ENCODE assay signal across 8 cellular contexts in genomic region chr12:57519758-57520007, GRCh38. TPM values are rescaled to one million over a fixed set of nuclear protein-coding genes. Genes with fewer than 3 reads are reported as not detected.
DNase-seq lines count a peak whose midpoint lies in the region; ATAC-seq and TF ChIP-seq lines count a peak whose summit lies in the region.

No MANE protein-coding gene starts in this region.

- H3K4me2 ChIP-seq in skeletal muscle satellite cell (ENCODE audit: low read length), result peak overlapping the region; percentile 97

- H3K4me3 ChIP-seq in fibroblast of the aortic adventitia (ENCODE audit: low read depth, low read length) (peak overlapping the region; percentile 100), skeletal muscle satellite cell (ENCODE audit: low read length) (peak overlapping the region; percentile 94)

- ATAC-seq in HG03095 (IDR thresholded peaks at IDR 0.05; ENCODE audit: unreplicated experiment), result no peak
- ATAC-seq in activated CD4-positive, CD25-positive, alpha-beta regulatory T cell treated with anti-CD3 and anti-CD28 coated beads, Interleukin-2, amount 50 U/mL, for 24 hours, result no peak

- POLR2A ChIA-PET in activated CD4-positive, alpha-beta T cell treated with anti-CD3 and anti-CD28 coated beads, Interleukin-2, amount 10 ng/mL, durations not matched to agents 7 days and 5 days (lab: Charles Lee), result interaction anchor here (0.6 kb wide), 1 partner anchor 830 kb away, joined by 3 read pairs; no protein-coding TSS in a partner anchor

- no peaks in the 10 kb centered on the region for H3K27me3 Mint-ChIP-seq in activated CD4-positive, alpha-beta T cell treated with anti-CD3 and anti-CD28 coated beads, Interleukin-2, amount 10 ng/mL, durations not matched to agents 7 days and 5 days

- peaks cover 51% of the 10 kb centered on the region for H3K36me3 Mint-ChIP-seq in activated CD4-positive, alpha-beta T cell treated with anti-CD3 and anti-CD28 coated beads, Interleukin-2, amount 10 ng/mL, durations not matched to agents 7 days and 5 days (ENCODE audit: low read depth)

- H3K4me1 ChIP-seq in skeletal muscle satellite cell (ENCODE audit: control insufficient read depth, insufficient read depth, low read length), result peaks cover 52% of the 10 kb centered on the region

- CTCF ChIA-PET in activated CD4-positive, alpha-beta T cell treated with anti-CD3 and anti-CD28 coated beads, Interleukin-2, amount 10 ng/mL, durations not matched to agents 7 days and 5 days (lab: Charles Lee), result interaction anchor here (1.8 kb wide), 1 partner anchor 16 kb away, joined by 7 read pairs; no protein-coding TSS in a partner anchor

- peaks cover 57% of the 10 kb centered on the region for H3K4me1 Mint-ChIP-seq in activated CD4-positive, alpha-beta T cell treated with anti-CD3 and anti-CD28 coated beads, Interleukin-2, amount 10 ng/mL, durations not matched to agents 7 days and 5 days

- DNase-seq in NCI-H1105 treated with DMSO at 0.1 percent for 48 hours (lab: John Stamatoyannopoulos, UW), result peak; percentile 16
- DNase-seq in NCI-H1105 (lab: John Stamatoyannopoulos, UW), result no peak
- DNase-seq in activated CD4-positive, alpha-beta T cell treated with anti-CD3 and anti-CD28 coated beads, Interleukin-2, amount 10 ng/mL, durations not matched to agents 7 days and 5 days, result peak; percentile 32
- no peak for DNase-seq in fibroblast of the aortic adventitia (ENCODE audit: low read depth)
- no peak for DNase-seq in HCEC 1CT

- peak overlapping the region; percentile 97 for H3K9ac ChIP-seq in skeletal muscle satellite cell (ENCODE audit: low read depth, low read length)

- H3K27ac Mint-ChIP-seq in activated CD4-positive, alpha-beta T cell treated with anti-CD3 and anti-CD28 coated beads, Interleukin-2, amount 10 ng/mL, durations not matched to agents 7 days and 5 days, result peak overlapping the region; percentile 100

- H3K9me3 Mint-ChIP-seq in activated CD4-positive, alpha-beta T cell treated with anti-CD3 and anti-CD28 coated beads, Interleukin-2, amount 10 ng/mL, durations not matched to agents 7 days and 5 days, result no peaks in the 10 kb centered on the region

- H3K36me3 ChIP-seq in skeletal muscle satellite cell (ENCODE audit: insufficient read depth, low read length), result peaks cover 55% of the 10 kb centered on the region

- peak overlapping the region; percentile 96 for H3K4me3 Mint-ChIP-seq in activated CD4-positive, alpha-beta T cell treated with anti-CD3 and anti-CD28 coated beads, Interleukin-2, amount 10 ng/mL, durations not matched to agents 7 days and 5 days

- no peak for TF ChIP-seq CTCF in fibroblast of the aortic adventitia (IDR thresholded peaks at IDR 0.05; ENCODE audit: insufficient read depth, low read length)

- no peaks in the 10 kb centered on the region for H3K27me3 ChIP-seq in skeletal muscle satellite cell (ENCODE audit: control insufficient read depth, insufficient read depth, low read length)

- H3K9me3 ChIP-seq in skeletal muscle satellite cell (replicated peaks; ENCODE audit: low read length), result no peaks in the 10 kb centered on the region

RNA-seq across cellular contexts. Expression of gene DDIT3, which starts 0.6 kb away (rescaled TPM):
- 10 to 100 TPM; 10.5 to 11.4 TPM for total RNA-seq in activated CD4-positive, alpha-beta T cell treated with anti-CD3 and anti-CD28 coated beads, Interleukin-2, amount 10 ng/mL, durations not matched to agents 7 days and 5 days
- 37.7 and 60.3 TPM in 2 replicates for total RNA-seq in fibroblast of the aortic adventitia (ENCODE audit: low replicate concordance)
- total RNA-seq in skeletal muscle satellite cell (2012; rRNA removed), result 28.4 and 53.5 TPM in 2 replicates

RNA-seq across cellular contexts. Expression of gene MBD6, which starts 2.9 kb away (rescaled TPM):
- total RNA-seq in activated CD4-positive, alpha-beta T cell treated with anti-CD3 and anti-CD28 coated beads, Interleukin-2, amount 10 ng/mL, durations not matched to agents 7 days and 5 days, result 10 to 100 TPM; 66.0 to 80.1 TPM
- total RNA-seq in fibroblast of the aortic adventitia (ENCODE audit: low replicate concordance), result 4.2 and 7.6 TPM in 2 replicates
- total RNA-seq in skeletal muscle satellite cell (2012; rRNA removed), result 2.8 TPM in 2 replicates

RNA-seq across cellular contexts. Expression of gene DCTN2, which starts 27.3 kb away (rescaled TPM):
- 10 to 100 TPM; 79.3 to 80.5 TPM for total RNA-seq in activated CD4-positive, alpha-beta T cell treated with anti-CD3 and anti-CD28 coated beads, Interleukin-2, amount 10 ng/mL, durations not matched to agents 7 days and 5 days
- 106 and 140 TPM in 2 replicates for total RNA-seq in fibroblast of the aortic adventitia (ENCODE audit: low replicate concordance)
- 76.3 and 95.2 TPM in 2 replicates for total RNA-seq in skeletal muscle satellite cell (2012; rRNA removed)

RNA-seq across cellular contexts. Expression of gene KIF5A, which starts 30.2 kb away (rescaled TPM):
- under 1 TPM; 0.64 to 0.89 TPM for total RNA-seq in activated CD4-positive, alpha-beta T cell treated with anti-CD3 and anti-CD28 coated beads, Interleukin-2, amount 10 ng/mL, durations not matched to agents 7 days and 5 days
- 0.72 and 1.8 TPM in 2 replicates for total RNA-seq in fibroblast of the aortic adventitia (ENCODE audit: low replicate concordance)
- total RNA-seq in skeletal muscle satellite cell (2012; rRNA removed), result 0.25 TPM in 1 of 2 replicates, not detected in the other

RNA-seq across cellular contexts. Expression of gene MARS1, which starts 31.8 kb away (rescaled TPM):
- 100 to 1,000 TPM; 214 to 247 TPM for total RNA-seq in activated CD4-positive, alpha-beta T cell treated with anti-CD3 and anti-CD28 coated beads, Interleukin-2, amount 10 ng/mL, durations not matched to agents 7 days and 5 days
- total RNA-seq in fibroblast of the aortic adventitia (ENCODE audit: low replicate concordance), result 185 and 272 TPM in 2 replicates
- total RNA-seq in skeletal muscle satellite cell (2012; rRNA removed), result 111 and 120 TPM in 2 replicates

Comparison
In these comparisons a context has a peak if more than half of its experiments do, and no peak if none do; other contexts are left out.
1. DNase-seq: peak in NCI-H1105 treated with DMSO at 0.1 percent for 48 hours (single experiment) and activated CD4-positive, alpha-beta T cell treated with anti-CD3 and anti-CD28 coated beads, Interleukin-2, amount 10 ng/mL, durations not matched to agents 7 days and 5 days (single experiment); none in NCI-H1105 (single experiment), fibroblast of the aortic adventitia (single experiment) and HCEC 1CT (single experiment).